9 cellular contexts compared by ENCODE assay signal in genomic region chr4:40046311-40046980, GRCh38. TPM values are rescaled to one million over a fixed set of nuclear protein-coding genes. Genes with fewer than 3 reads are reported as not detected.
DNase-seq lines count a peak whose midpoint lies in the region; ATAC-seq, FAIRE-seq and TF ChIP-seq lines count a peak whose summit lies in the region.
"Had no signal": no experiment of that assay in that cellular context is flagged by ENCODE, and none has a peak within 500 bp of the region (broad histone marks: within the 10 kb centered on the region; RNA-seq: fewer than 3 reads in every experiment).

No MANE protein-coding gene starts in this region.

- H3K4me3 Mint-ChIP-seq in activated CD4-positive, alpha-beta T cell treated with anti-CD3 and anti-CD28 coated beads, Interleukin-2, amount 10 ng/mL, durations not matched to agents 7 days and 5 days = no peak overlapping the region
- peak overlapping the region; percentile 4 to 26 for H3K4me3 Mint-ChIP-seq in activated T-cell treated with anti-CD3 and anti-CD28 coated beads, Interleukin-2, amount 50 U/mL, for 72 hours
- H3K4me3 Mint-ChIP-seq in stimulated activated naive B cell treated with anti-CD40 and anti-IgM and Interleukin-4, amounts not matched to agents 10 μg/mL and 1 μg/mL and 100 μg/mL, for 72 hours = peak overlapping the region in 1 of 2 donors; percentile 11

- H3K4me1 ChIP-seq in testis = no peaks in the 10 kb centered on the region

- ATAC-seq in activated T-cell treated with anti-CD3 and anti-CD28 coated beads, Interleukin-2, amount 50 U/mL, for 72 hours (replicated peaks in 1 of 2) = peak; percentile 85 to 90
- ATAC-seq in stimulated activated naive B cell treated with anti-CD40 and anti-IgM and Interleukin-4, amounts not matched to agents 10 μg/mL and 1 μg/mL and 100 μg/mL, for 72 hours (replicated peaks) = peak; percentile 69 to 73

- H3K36me3 Mint-ChIP-seq in activated CD4-positive, alpha-beta T cell treated with anti-CD3 and anti-CD28 coated beads, Interleukin-2, amount 10 ng/mL, durations not matched to agents 7 days and 5 days (ENCODE audit: low read depth) = no peaks in the 10 kb centered on the region
- no peaks in the 10 kb centered on the region for H3K36me3 Mint-ChIP-seq in activated T-cell treated with anti-CD3 and anti-CD28 coated beads, Interleukin-2, amount 50 U/mL, for 72 hours (ENCODE audit: insufficient read depth in 2 of 2)
- H3K36me3 Mint-ChIP-seq in stimulated activated naive B cell treated with anti-CD40 and anti-IgM and Interleukin-4, amounts not matched to agents 10 μg/mL and 1 μg/mL and 100 μg/mL, for 72 hours = no peaks in the 10 kb centered on the region

- CTCF ChIA-PET in activated CD4-positive, alpha-beta T cell treated with anti-CD3 and anti-CD28 coated beads, Interleukin-2, amount 10 ng/mL, durations not matched to agents 7 days and 5 days (lab: Charles Lee) = interaction anchor here (0.6 to 0.8 kb wide), 4 partner anchors 10 to 295 kb away, joined by 3 to 5 read pairs (median 4); partner anchors contain the start of gene N4BP2

- H3K9me3 ChIP-seq in testis = no peaks in the 10 kb centered on the region

- no peak overlapping the region for H3K27ac Mint-ChIP-seq in activated CD4-positive, alpha-beta T cell treated with anti-CD3 and anti-CD28 coated beads, Interleukin-2, amount 10 ng/mL, durations not matched to agents 7 days and 5 days
- H3K27ac Mint-ChIP-seq in activated T-cell treated with anti-CD3 and anti-CD28 coated beads, Interleukin-2, amount 50 U/mL, for 72 hours = peak overlapping the region; percentile 16
- H3K27ac Mint-ChIP-seq in stimulated activated naive B cell treated with anti-CD40 and anti-IgM and Interleukin-4, amounts not matched to agents 10 μg/mL and 1 μg/mL and 100 μg/mL, for 72 hours = peak overlapping the region; percentile 42

- H3K27ac ChIP-seq in testis = no peak overlapping the region

- peaks cover 4% of the 10 kb centered on the region for H3K9me3 Mint-ChIP-seq in activated CD4-positive, alpha-beta T cell treated with anti-CD3 and anti-CD28 coated beads, Interleukin-2, amount 10 ng/mL, durations not matched to agents 7 days and 5 days
- no peaks in the 10 kb centered on the region for H3K9me3 Mint-ChIP-seq in activated T-cell treated with anti-CD3 and anti-CD28 coated beads, Interleukin-2, amount 50 U/mL, for 72 hours
- no peaks in the 10 kb centered on the region for H3K9me3 Mint-ChIP-seq in stimulated activated naive B cell treated with anti-CD40 and anti-IgM and Interleukin-4, amounts not matched to agents 10 μg/mL and 1 μg/mL and 100 μg/mL, for 72 hours

- no peak overlapping the region for H3K4me3 ChIP-seq in testis

- peaks cover 4% of the 10 kb centered on the region for H3K4me1 Mint-ChIP-seq in activated CD4-positive, alpha-beta T cell treated with anti-CD3 and anti-CD28 coated beads, Interleukin-2, amount 10 ng/mL, durations not matched to agents 7 days and 5 days
- peaks cover 11% of the 10 kb centered on the region for H3K4me1 Mint-ChIP-seq in activated T-cell treated with anti-CD3 and anti-CD28 coated beads, Interleukin-2, amount 50 U/mL, for 72 hours (ENCODE audit: low read depth)
- peaks cover 2 to 7% of the 10 kb centered on the region in 2 donors for H3K4me1 Mint-ChIP-seq in stimulated activated naive B cell treated with anti-CD40 and anti-IgM and Interleukin-4, amounts not matched to agents 10 μg/mL and 1 μg/mL and 100 μg/mL, for 72 hours

- POLR2A ChIA-PET in activated CD4-positive, alpha-beta T cell treated with anti-CD3 and anti-CD28 coated beads, Interleukin-2, amount 10 ng/mL, durations not matched to agents 7 days and 5 days (lab: Charles Lee) = interaction anchor here (0.6 kb wide), 1 partner anchor 159 kb away, joined by 3 read pairs; no protein-coding TSS in a partner anchor

- no peaks in the 10 kb centered on the region for H3K27me3 ChIP-seq in testis

- H3K36me3 ChIP-seq in testis (ENCODE audit: low read depth, missing control alignments) = no peaks in the 10 kb centered on the region

- no peak for TF ChIP-seq POLR2A in testis (IDR thresholded peaks at IDR 0.05)

- 68 to 74% methylated on average over 8 of the region's 8 CpGs for WGBS in testis, 2 donors

- no peak for TF ChIP-seq CTCF in testis (IDR thresholded peaks at IDR 0.05)

- peak; percentile 92 for FAIRE-seq in islet of Langerhans (lab: Jason Lieb, UNC)

- intact Hi-C loops in testis (cut with DNase I; ENCODE audit: low total_unique reads) = loop anchor here (10.0 kb wide), 1 partner anchor 188 kb away; no protein-coding TSS in a partner anchor

- peaks cover 9% of the 10 kb centered on the region for H3K27me3 Mint-ChIP-seq in activated CD4-positive, alpha-beta T cell treated with anti-CD3 and anti-CD28 coated beads, Interleukin-2, amount 10 ng/mL, durations not matched to agents 7 days and 5 days
- no peaks in the 10 kb centered on the region for H3K27me3 Mint-ChIP-seq in activated T-cell treated with anti-CD3 and anti-CD28 coated beads, Interleukin-2, amount 50 U/mL, for 72 hours (ENCODE audit: low read depth)
- H3K27me3 Mint-ChIP-seq in stimulated activated naive B cell treated with anti-CD40 and anti-IgM and Interleukin-4, amounts not matched to agents 10 μg/mL and 1 μg/mL and 100 μg/mL, for 72 hours = no peaks in the 10 kb centered on the region

- peak; percentile 28 to 37 for DNase-seq in activated CD4-positive, alpha-beta T cell treated with anti-CD3 and anti-CD28 coated beads for 4 hours
- DNase-seq in activated CD4-positive, alpha-beta T cell treated with anti-CD3 and anti-CD28 coated beads, Interleukin-2, amount 10 ng/mL, durations not matched to agents 7 days and 5 days = no peak
- DNase-seq in activated T-cell treated with anti-CD3 and anti-CD28 coated beads, Interleukin-2, amount 50 U/mL, for 72 hours = peak; percentile 31 to 35
- no peak for DNase-seq in stimulated activated naive B cell treated with anti-CD40 and anti-IgM and Interleukin-4, amounts not matched to agents 10 μg/mL and 1 μg/mL and 100 μg/mL, for 72 hours
- no peak for DNase-seq in SW 1271 (lab: John Stamatoyannopoulos, UW)
- no peak for DNase-seq in 8988T
- no peak for DNase-seq in testis
- DNase-seq: DMS79 treated with DMSO at 0.1 percent for 48 hours had no signal

RNA-seq across cellular contexts. Expression of gene N4BP2, which starts 10.2 kb away (rescaled TPM):
- 10 to 100 TPM; 32.2 to 39.2 TPM for total RNA-seq in activated CD4-positive, alpha-beta T cell treated with anti-CD3 and anti-CD28 coated beads, Interleukin-2, amount 10 ng/mL, durations not matched to agents 7 days and 5 days
- 10 to 100 TPM; 29.8 to 37.3 TPM for total RNA-seq in activated T-cell treated with anti-CD3 and anti-CD28 coated beads, Interleukin-2, amount 50 U/mL, for 72 hours
- total RNA-seq in testis = 10 to 100 TPM in 1 of 2 donors, 1 to 10 TPM in 1; 8.5 to 14.6 TPM
- 3.9 TPM for polyA plus RNA-seq in testis (ENCODE audit: insufficient read depth, low read depth, low replicate concordance)

Comparison
In these comparisons a context has a peak if more than half of its experiments do, and no peak if none do; other contexts are left out.
1. DNase-seq: peak in activated CD4-positive, alpha-beta T cell treated with anti-CD3 and anti-CD28 coated beads for 4 hours (2 of 2) and activated T-cell treated with anti-CD3 and anti-CD28 coated beads, Interleukin-2, amount 50 U/mL, for 72 hours (2 of 2); none in activated CD4-positive, alpha-beta T cell treated with anti-CD3 and anti-CD28 coated beads, Interleukin-2, amount 10 ng/mL, durations not matched to agents 7 days and 5 days (single experiment), stimulated activated naive B cell treated with anti-CD40 and anti-IgM and Interleukin-4, amounts not matched to agents 10 μg/mL and 1 μg/mL and 100 μg/mL, for 72 hours (single experiment), SW 1271 (0 of 2), 8988T (single experiment) and testis (single experiment).